ENCODE assay signal across 1 cellular context in the genomic region with DNA sequence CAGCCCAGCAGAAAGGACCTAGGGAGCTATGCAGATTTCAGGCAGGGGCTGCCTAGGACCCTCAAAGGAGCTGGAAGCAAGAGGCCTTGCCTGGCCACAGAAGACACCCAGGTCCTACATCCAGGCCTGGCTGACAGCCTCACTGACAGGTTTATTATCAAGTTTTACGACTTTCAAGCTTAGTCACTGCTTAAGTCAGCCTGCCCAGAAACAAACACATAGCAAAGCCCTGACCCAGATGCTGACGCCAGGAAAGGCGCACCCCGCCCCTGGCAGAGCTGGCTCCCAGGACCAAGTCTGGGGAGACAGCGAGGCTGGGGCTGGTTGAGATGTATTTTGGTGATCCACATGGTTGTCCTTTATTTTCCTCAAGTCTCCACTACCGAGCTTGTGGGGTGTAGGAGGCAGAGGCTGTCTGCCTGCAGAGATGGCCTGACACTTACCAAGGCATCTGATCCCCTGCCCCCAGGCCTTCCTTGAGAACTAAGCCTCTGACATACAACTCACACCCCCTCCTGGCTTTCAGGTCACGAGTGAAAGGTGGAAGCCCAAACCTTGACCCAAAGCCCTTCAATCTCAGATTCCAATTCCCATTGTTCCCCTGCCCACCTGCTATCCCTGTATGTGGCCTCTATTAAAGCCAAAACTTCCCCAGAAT.
A peak's percentile ranks its signal among the peaks of the same experiment; 100 is the strongest.
TF ChIP-seq lines count a peak whose summit lies in the region.

No MANE protein-coding gene starts in this region.

TF ChIP-seq in HCT116, 20 proteins besides CTCF, POLR2A, EP300 and RAD21 (continued from another document):
- no peak for TF ChIP-seq TCF7L2 (IDR thresholded peaks at IDR 0.05; ENCODE audit: borderline replicate concordance, extremely low read depth, insufficient read depth, insufficient read length)
- no peak for TF ChIP-seq SRF (IDR thresholded peaks at IDR 0.05; ENCODE audit: low read depth)
- TF ChIP-seq JUND (IDR thresholded peaks at IDR 0.05): peak; percentile 82
- peak; percentile 84 for TF ChIP-seq FOSL1 (IDR thresholded peaks at IDR 0.05; ENCODE audit: low read depth)
- TF ChIP-seq EZH2phosphoT487 (IDR thresholded peaks at IDR 0.05; ENCODE audit: borderline replicate concordance): no peak
- TF ChIP-seq, protein P1, sequence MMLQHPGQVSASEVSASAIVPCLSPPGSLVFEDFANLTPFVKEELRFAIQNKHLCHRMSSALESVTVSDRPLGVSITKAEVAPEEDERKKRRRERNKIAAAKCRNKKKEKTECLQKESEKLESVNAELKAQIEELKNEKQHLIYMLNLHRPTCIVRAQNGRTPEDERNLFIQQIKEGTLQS (IDR thresholded peaks at IDR 0.05): no peak
- TF ChIP-seq POLR2AphosphoS5 (IDR thresholded peaks at IDR 0.05; ENCODE audit: low read depth, low read length): no peak
- TF ChIP-seq ZFX (IDR thresholded peaks at IDR 0.05): no peak
- peak; percentile 75; the same call in 1 of the 2 replicates for TF ChIP-seq CBX3 (IDR thresholded peaks at IDR 0.05; ENCODE audit: low read depth)
TF ChIP-seq in HCT116: peak in this region for 5.
